In the genomic region with DNA sequence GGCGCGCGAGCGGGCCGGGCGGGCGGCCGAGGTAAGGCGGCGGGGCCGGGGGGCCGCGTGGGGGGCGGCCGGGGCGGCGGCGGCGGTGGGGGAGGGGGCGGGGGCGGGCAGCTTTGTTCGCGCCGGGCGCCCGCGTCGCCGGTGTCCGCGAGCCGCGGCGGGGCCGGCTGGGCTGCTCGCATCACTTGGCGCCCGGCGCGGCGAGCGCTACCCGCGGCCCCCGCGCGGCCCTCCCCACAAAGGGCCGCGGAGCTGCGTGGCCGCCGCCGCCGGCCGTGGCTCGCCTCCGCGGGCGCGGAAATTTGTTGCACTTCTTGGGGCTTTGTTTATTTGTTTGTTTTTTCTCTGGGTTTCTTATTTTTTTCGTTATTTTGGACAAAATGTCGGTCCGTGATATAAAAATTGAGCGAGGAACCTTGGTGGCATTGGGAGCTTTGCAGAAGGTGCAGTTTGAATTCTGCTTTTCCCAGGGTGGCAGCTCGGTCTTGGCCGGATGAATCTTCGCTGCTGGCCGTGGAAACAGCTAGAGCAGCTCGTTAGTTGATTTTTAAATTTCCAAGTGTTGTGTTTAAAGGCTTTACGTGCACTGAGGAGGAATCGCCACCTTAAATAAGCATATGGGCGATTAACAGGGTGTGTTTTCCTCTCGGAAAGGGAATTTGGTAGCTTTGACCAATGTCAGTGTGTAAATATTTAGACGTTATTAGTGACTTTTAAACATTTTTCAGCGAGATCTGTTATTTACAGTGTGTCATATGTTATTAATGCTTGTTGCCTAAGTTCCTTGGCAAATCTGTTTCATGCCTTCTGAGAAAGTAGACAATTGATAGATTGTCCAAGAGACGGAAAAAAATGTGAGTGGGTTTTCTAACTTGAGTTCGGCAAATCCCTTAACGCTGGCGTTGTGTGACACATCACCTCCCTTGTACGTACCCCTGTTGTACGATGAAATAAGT, we compare ENCODE assay signal across 8 cellular contexts. TPM values are rescaled to one million over a fixed set of nuclear protein-coding genes. Genes with fewer than 3 reads are reported as not detected.
DNase-seq lines count a peak whose midpoint lies in the region; ATAC-seq and TF ChIP-seq lines count a peak whose summit lies in the region.

No MANE protein-coding gene starts in this region.

- H3K27me3 Mint-ChIP-seq in Caco-2 (ENCODE audit: insufficient read depth, unreplicated experiment), result peaks cover 2% of the 10 kb centered on the region
- H3K27me3 Mint-ChIP-seq in activated T-helper 1 cell treated with anti-CD3 and anti-CD28 coated beads, Interleukin-12 subunit alpha, Interleukin-12 subunit beta, Interleukin-2, Interleukin-4 antibody, amounts not matched to agents 30 ng/mL and 10 ng/mL and 1 ng/mL, durations not matched to agents 14 hours and 24 hours and 36 hours (ENCODE audit: insufficient read depth), result peaks cover 26% of the 10 kb centered on the region
- peaks cover 3% of the 10 kb centered on the region for H3K27me3 Mint-ChIP-seq in neural progenitor cell (ENCODE audit: insufficient read depth, low read depth)

- H3K4me3 ChIP-seq in Caco-2 (ENCODE audit: low read depth, low read length) (peak overlapping the region; percentile 47), neural progenitor cell (peak overlapping the region; percentile 76), aorta (ENCODE audit: low read length in 2 of 2) (peak overlapping the region; percentile 100)

- H3F3A ChIP-seq in neural progenitor cell (ENCODE audit: low read depth), result peaks cover 19% of the 10 kb centered on the region

- H3K4me2 ChIP-seq in neural progenitor cell, result peak overlapping the region; percentile 91

- no peaks in the 10 kb centered on the region for H3K9me3 ChIP-seq in Caco-2
- no peaks in the 10 kb centered on the region for H3K9me3 ChIP-seq in neural progenitor cell (ENCODE audit: low read depth)
- H3K9me3 ChIP-seq in aorta (ENCODE audit: control insufficient read depth, low read length), result no peaks in the 10 kb centered on the region

- WGBS in aorta, 2 donors, result 0% methylated on average over 47 to 81 of the region's 81 CpGs

- DNase-seq in Caco-2, result peak in 1 of 2 experiments; percentile 10
- peak; percentile 70 for DNase-seq in NCI-H2227 treated with DMSO at 0.1 percent for 48 hours (lab: John Stamatoyannopoulos, UW)
- DNase-seq in activated T-helper 1 cell treated with anti-CD3 and anti-CD28 coated beads, Interleukin-12 subunit alpha, Interleukin-12 subunit beta, Interleukin-2, Interleukin-4 antibody, amounts not matched to agents 30 ng/mL and 10 ng/mL and 1 ng/mL, durations not matched to agents 14 hours and 24 hours and 36 hours (ENCODE audit: low spot score), result no peak
- DNase-seq in foreskin melanocyte, result peak; percentile 62
- DNase-seq in neural progenitor cell (ENCODE audit: low spot score), result peak; percentile 31
- DNase-seq in aorta, result peak; percentile 51 to 79

- H3K27ac Mint-ChIP-seq in Caco-2 (ENCODE audit: unreplicated experiment), result no peak overlapping the region
- H3K27ac Mint-ChIP-seq in activated T-helper 1 cell treated with anti-CD3 and anti-CD28 coated beads, Interleukin-12 subunit alpha, Interleukin-12 subunit beta, Interleukin-2, Interleukin-4 antibody, amounts not matched to agents 30 ng/mL and 10 ng/mL and 1 ng/mL, durations not matched to agents 14 hours and 24 hours and 36 hours, result peak overlapping the region; percentile 95
- H3K27ac Mint-ChIP-seq in neural progenitor cell, result peak overlapping the region; percentile 100

- POLR2A ChIA-PET in Caco-2 (lab: Charles Lee), result no interaction called here

- H3K9me3 Mint-ChIP-seq in Caco-2 (ENCODE audit: unreplicated experiment), result no peaks in the 10 kb centered on the region
- no peaks in the 10 kb centered on the region for H3K9me3 Mint-ChIP-seq in activated T-helper 1 cell treated with anti-CD3 and anti-CD28 coated beads, Interleukin-12 subunit alpha, Interleukin-12 subunit beta, Interleukin-2, Interleukin-4 antibody, amounts not matched to agents 30 ng/mL and 10 ng/mL and 1 ng/mL, durations not matched to agents 14 hours and 24 hours and 36 hours
- no peaks in the 10 kb centered on the region for H3K9me3 Mint-ChIP-seq in neural progenitor cell

- no peak for TF ChIP-seq CTCF in Caco-2 (IDR thresholded peaks at IDR 0.05; ENCODE audit: insufficient read depth in 1 of 2, low read depth in 1 of 2, low read length in 1 of 2, severe bottlenecking in 1 of 2, unreplicated experiment in 1 of 2)
- no peak for TF ChIP-seq CTCF in neural progenitor cell (IDR thresholded peaks at IDR 0.05)

- H3K27me3 ChIP-seq in Caco-2 (replicated peaks; ENCODE audit: control insufficient read depth, insufficient read depth, low read length), result no peaks in the 10 kb centered on the region
- no peaks in the 10 kb centered on the region for H3K27me3 ChIP-seq in neural progenitor cell
- no peaks in the 10 kb centered on the region for H3K27me3 ChIP-seq in aorta (ENCODE audit: control insufficient read depth in 1 of 2, insufficient read depth in 2 of 2, low read length in 1 of 2)

- peaks cover 52% of the 10 kb centered on the region for H3K79me2 ChIP-seq in neural progenitor cell (ENCODE audit: low read depth)

- no peaks in the 10 kb centered on the region for H3K4me1 Mint-ChIP-seq in Caco-2 (ENCODE audit: low read depth, unreplicated experiment)
- H3K4me1 Mint-ChIP-seq in activated T-helper 1 cell treated with anti-CD3 and anti-CD28 coated beads, Interleukin-12 subunit alpha, Interleukin-12 subunit beta, Interleukin-2, Interleukin-4 antibody, amounts not matched to agents 30 ng/mL and 10 ng/mL and 1 ng/mL, durations not matched to agents 14 hours and 24 hours and 36 hours (ENCODE audit: low read depth), result peaks cover 53% of the 10 kb centered on the region
- peaks cover 46% of the 10 kb centered on the region for H3K4me1 Mint-ChIP-seq in neural progenitor cell

- H3K36me3 Mint-ChIP-seq in Caco-2 (ENCODE audit: insufficient read depth, unreplicated experiment), result peaks cover 6% of the 10 kb centered on the region
- H3K36me3 Mint-ChIP-seq in activated T-helper 1 cell treated with anti-CD3 and anti-CD28 coated beads, Interleukin-12 subunit alpha, Interleukin-12 subunit beta, Interleukin-2, Interleukin-4 antibody, amounts not matched to agents 30 ng/mL and 10 ng/mL and 1 ng/mL, durations not matched to agents 14 hours and 24 hours and 36 hours (ENCODE audit: low read depth), result peaks cover 33% of the 10 kb centered on the region
- H3K36me3 Mint-ChIP-seq in neural progenitor cell, result peaks cover 10% of the 10 kb centered on the region

- H3K9ac ChIP-seq in neural progenitor cell, result peak overlapping the region; percentile 80

- H3K36me3 ChIP-seq in Caco-2 (ENCODE audit: control insufficient read depth, insufficient read depth, low read length) (no peaks in the 10 kb centered on the region), neural progenitor cell (no peaks in the 10 kb centered on the region), aorta (ENCODE audit: control insufficient read depth in 1 of 2, insufficient read depth in 2 of 2, low read length in 1 of 2) (no peaks in the 10 kb centered on the region)

- no peaks in the 10 kb centered on the region for H4K20me1 ChIP-seq in neural progenitor cell (ENCODE audit: low read depth)

- CTCF ChIA-PET in Caco-2 (lab: Charles Lee), result interaction anchor here (0.6 to 1.4 kb wide), 4 partner anchors 117 to 857 kb away, joined by 3 read pairs; no protein-coding TSS in a partner anchor

- H3K4me1 ChIP-seq in Caco-2 (peaks cover 5% of the 10 kb centered on the region), neural progenitor cell (peaks cover 47% of the 10 kb centered on the region), aorta (ENCODE audit: control insufficient read depth in 1 of 2, insufficient read depth in 2 of 2, low read length in 2 of 2) (peaks cover 0 to 2% of the 10 kb centered on the region in 2 donors)

- H3K4me3 Mint-ChIP-seq in Caco-2 (ENCODE audit: unreplicated experiment) (peak overlapping the region; percentile 89), neural progenitor cell (peak overlapping the region; percentile 100)
- H3K4me3 Mint-ChIP-seq in activated T-helper 1 cell treated with anti-CD3 and anti-CD28 coated beads, Interleukin-12 subunit alpha, Interleukin-12 subunit beta, Interleukin-2, Interleukin-4 antibody, amounts not matched to agents 30 ng/mL and 10 ng/mL and 1 ng/mL, durations not matched to agents 14 hours and 24 hours and 36 hours, result peak overlapping the region; percentile 98

- TSS peak; percentile 43 for BruUV-seq in Caco-2 (replicated peaks; lab: Mats Ljungman, UMichigan)

- intact Hi-C loops in Caco-2 (cut with micrococcal nuclease; ENCODE audit: unreplicated experiment) (no loop called here), aorta (cut with DNase I) (no loop called here)
- intact Hi-C loops in activated T-helper 1 cell treated with anti-CD3 and anti-CD28 coated beads, Interleukin-12 subunit alpha, Interleukin-12 subunit beta, Interleukin-2, Interleukin-4 antibody, amounts not matched to agents 30 ng/mL and 10 ng/mL and 1 ng/mL, durations not matched to agents 14 hours and 24 hours and 36 hours (cut with micrococcal nuclease), result loop anchor here (1.0 to 10.0 kb wide), 11 partner anchors 12 to 974 kb away; partner anchors contain the start of genes CWC22 and ITPRID2

- peak; percentile 8 for ATAC-seq in GM21717 (IDR thresholded peaks at IDR 0.05; ENCODE audit: unreplicated experiment)
- no peak for ATAC-seq in aorta (ENCODE audit: low FRiP score)
- ATAC-seq in GM18517 (IDR thresholded peaks at IDR 0.05; ENCODE audit: unreplicated experiment), result no peak

- peak overlapping the region; percentile 51 for H2AFZ ChIP-seq in neural progenitor cell (replicated peaks)

- H3K27ac ChIP-seq in neural progenitor cell (no peak overlapping the region), aorta (ENCODE audit: low read depth in 1 of 2, low read length in 2 of 2) (peak overlapping the region; percentile 80 to 95)

RNA-seq across cellular contexts. Expression of gene UBE2E3, which starts 0.8 kb away (rescaled TPM):
- 9.0 and 12.2 TPM in 2 replicates for total RNA-seq in Caco-2 (2022)
- total RNA-seq in activated T-helper 1 cell treated with anti-CD3 and anti-CD28 coated beads, Interleukin-12 subunit alpha, Interleukin-12 subunit beta, Interleukin-2, Interleukin-4 antibody, amounts not matched to agents 30 ng/mL and 10 ng/mL and 1 ng/mL, durations not matched to agents 14 hours and 24 hours and 36 hours, result 49.8 and 57.4 TPM in 2 replicates
- total RNA-seq in neural progenitor cell (ENCODE audit: low replicate concordance), result 343 and 379 TPM in 2 replicates
- 10 to 100 TPM; 50.7 to 56.2 TPM for total RNA-seq in aorta
- polyA plus RNA-seq in aorta, result 10 to 100 TPM; 52.3 to 66.6 TPM

Comparison
In these comparisons a context has a peak if more than half of its experiments do, and no peak if none do; other contexts are left out.
1. H3K4me3 ChIP-seq: peak in every context shown above with its lines; median percentile 100 in aorta; 76 in neural progenitor cell; 47 in Caco-2.